8 cellular contexts compared by ENCODE assay signal in the genomic region with DNA sequence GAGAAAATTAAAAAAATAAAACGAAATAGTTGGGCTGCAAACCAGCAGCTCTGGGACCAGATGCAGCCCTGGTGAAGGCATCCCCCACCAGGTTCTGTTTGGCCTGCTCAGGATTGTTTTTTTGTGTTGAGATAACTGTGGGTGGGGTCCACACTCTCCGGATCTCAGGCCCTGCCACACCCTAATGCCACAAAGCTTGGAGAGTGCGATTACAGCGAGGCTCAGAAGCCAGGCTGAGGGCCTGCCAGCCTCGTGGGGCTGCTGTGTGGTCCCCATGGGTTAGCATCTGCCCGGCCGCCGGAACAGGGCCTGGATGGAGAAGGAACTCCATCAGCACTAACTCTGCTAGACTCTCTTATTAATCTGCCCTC.
DNase-seq lines count a peak whose midpoint lies in the region; ATAC-seq, FAIRE-seq and TF ChIP-seq lines count a peak whose summit lies in the region.
"Not testable (repeated sequence)": the region's sequence is repeated elsewhere in the genome, so short reads cannot be mapped to it uniquely, and the experiment has no call there.

No MANE protein-coding gene starts in this region.

- TF ChIP-seq EP300 in SK-N-SH (IDR thresholded peaks at IDR 0.05; ENCODE audit: borderline replicate concordance in 1 of 2, low read depth in 1 of 2, low read length in 1 of 2), result not testable (repeated sequence)

- H2AFZ ChIP-seq in SK-N-SH (ENCODE audit: low read depth); endothelial cell of umbilical vein (ENCODE audit: low read depth, low read length): not testable (repeated sequence)

- not testable (repeated sequence) for TF ChIP-seq POLR2A in endothelial cell of umbilical vein (IDR thresholded peaks at IDR 0.05; ENCODE audit: low read depth, low read length); heart left ventricle (IDR thresholded peaks at IDR 0.05)

- not testable (repeated sequence) for TF ChIP-seq CTCF in AG04450 (IDR thresholded peaks at IDR 0.05; ENCODE audit: low read depth, low read length); HL-60 (IDR thresholded peaks at IDR 0.05; ENCODE audit: insufficient read depth, low read length); SK-N-SH (IDR thresholded peaks at IDR 0.05); endothelial cell of umbilical vein (IDR thresholded peaks at IDR 0.05; ENCODE audit: extremely low read depth in 1 of 2, insufficient read depth in 1 of 2, low read depth in 1 of 2, low read length in 2 of 2); heart left ventricle (IDR thresholded peaks at IDR 0.05); natural killer cell (IDR thresholded peaks at IDR 0.05); upper lobe of right lung (IDR thresholded peaks at IDR 0.05)

- peaks cover 21% of the 10 kb centered on the region for H3K79me2 ChIP-seq in SK-N-SH (ENCODE audit: insufficient read depth)
- peaks cover 37% of the 10 kb centered on the region for H3K79me2 ChIP-seq in endothelial cell of umbilical vein (ENCODE audit: control insufficient read depth, insufficient read depth, low read length)

- intact Hi-C loops in endothelial cell of umbilical vein (cut with micrococcal nuclease); heart left ventricle (cut with DNase I); natural killer cell (cut with micrococcal nuclease); upper lobe of right lung (cut with DNase I): not testable (repeated sequence)

- not testable (repeated sequence) for H3K27me3 ChIP-seq in AG04450 (ENCODE audit: control insufficient read depth, insufficient read depth, low read length); HL-60 (ENCODE audit: insufficient read depth, poor library complexity, severe bottlenecking); SK-N-SH (ENCODE audit: insufficient read depth); endothelial cell of umbilical vein (ENCODE audit: control insufficient read depth in 2 of 2, insufficient read depth in 2 of 2, low read length in 2 of 2); heart left ventricle; upper lobe of right lung

- H3K4me1 Mint-ChIP-seq in activated naive CD4-positive, alpha-beta T cell treated with anti-CD3 and anti-CD28 coated beads, Interleukin-2, amount 50 U/mL, for 24 hours, result peaks cover 26% of the 10 kb centered on the region
- not testable (repeated sequence) for H3K4me1 Mint-ChIP-seq in natural killer cell

- H3K4me1 ChIP-seq in SK-N-SH (ENCODE audit: control insufficient read depth in 1 of 2, insufficient read depth in 2 of 2, low read depth in 1 of 2, low read length in 1 of 2), result not testable (repeated sequence)
- H3K4me1 ChIP-seq in endothelial cell of umbilical vein (ENCODE audit: control insufficient read depth, extremely low read depth, insufficient read depth, low read length) (peaks cover 25% of the 10 kb centered on the region), heart left ventricle (peaks cover 0 to 22% (median 7%) of the 10 kb centered on the region in 12 donors), upper lobe of right lung (peaks cover 11% of the 10 kb centered on the region)

- peaks cover 10% of the 10 kb centered on the region for H3K36me3 Mint-ChIP-seq in activated naive CD4-positive, alpha-beta T cell treated with anti-CD3 and anti-CD28 coated beads, Interleukin-2, amount 50 U/mL, for 24 hours
- not testable (repeated sequence) for H3K36me3 Mint-ChIP-seq in natural killer cell

- H3K4me3 ChIP-seq in AG04450 (ENCODE audit: low read depth, low read length) (peak overlapping the region; percentile 43), HL-60 (replicated peaks; ENCODE audit: insufficient read depth, low read length) (peak overlapping the region; percentile 21), heart left ventricle (peak overlapping the region in 4 of 12 donors; percentile 38 to 60 (median 40))
- H3K4me3 ChIP-seq in SK-N-SH (ENCODE audit: low read depth in 2 of 2, low read length in 1 of 2); endothelial cell of umbilical vein (replicated peaks in 1 of 3; ENCODE audit: insufficient read depth in 1 of 3, low read depth in 1 of 3, low read length in 3 of 3); upper lobe of right lung: not testable (repeated sequence)

- H3K9me2 ChIP-seq in SK-N-SH, result not testable (repeated sequence)

- DNase-seq in AG04450 (ENCODE audit: low read depth, low spot score); HL-60 (ENCODE audit: low read depth in 1 of 2, low spot score in 1 of 2); SK-N-SH; endothelial cell of umbilical vein (ENCODE audit: low read depth, low spot score); heart left ventricle; natural killer cell; upper lobe of right lung: not testable (repeated sequence)

- POLR2A ChIA-PET in AG04450 (lab: Yijun Ruan, JAX); SK-N-SH (lab: Yijun Ruan, JAX); endothelial cell of umbilical vein (lab: Charles Lee): not testable (repeated sequence)

- not testable (repeated sequence) for H3F3A ChIP-seq in SK-N-SH (replicated peaks; ENCODE audit: insufficient read depth)

- peak overlapping the region; percentile 39 for H3K4me3 Mint-ChIP-seq in activated naive CD4-positive, alpha-beta T cell treated with anti-CD3 and anti-CD28 coated beads, Interleukin-2, amount 50 U/mL, for 24 hours
- H3K4me3 Mint-ChIP-seq in natural killer cell, result not testable (repeated sequence)

- not testable (repeated sequence) for BruUV-seq in endothelial cell of umbilical vein (replicated peaks; lab: Mats Ljungman, UMichigan)

- not testable (repeated sequence) for TF ChIP-seq RAD21 in SK-N-SH (IDR thresholded peaks at IDR 0.05; ENCODE audit: low read length)

- not testable (repeated sequence) for H3K9ac ChIP-seq in SK-N-SH; endothelial cell of umbilical vein (replicated peaks; ENCODE audit: extremely low read depth, insufficient read depth, low read length)

- not testable (repeated sequence) for H3K27ac ChIP-seq in AG04450 (ENCODE audit: low read depth, low read length); HL-60 (replicated peaks); SK-N-SH (ENCODE audit: low read depth in 2 of 2, low read length in 1 of 2); endothelial cell of umbilical vein (ENCODE audit: insufficient read depth, low read depth, low read length); upper lobe of right lung
- H3K27ac ChIP-seq in heart left ventricle, result peak overlapping the region in 2 of 12 donors; percentile 48 to 59

- not testable (repeated sequence) for H3K36me3 ChIP-seq in SK-N-SH (replicated peaks in 1 of 2; ENCODE audit: control insufficient read depth in 1 of 2, insufficient read depth in 2 of 2, low read length in 1 of 2); endothelial cell of umbilical vein (ENCODE audit: control insufficient read depth in 2 of 2, extremely low read depth in 1 of 2, insufficient read depth in 2 of 2, low read length in 2 of 2); heart left ventricle; upper lobe of right lung

- CTCF ChIA-PET in AG04450 (lab: Charles Lee); SK-N-SH (lab: Yijun Ruan, JAX); endothelial cell of umbilical vein (lab: Charles Lee): not testable (repeated sequence)

- 20% methylated on average over 1 of the region's 8 CpGs for WGBS in SK-N-SH (ENCODE audit: low lambda C conversion rate)
- 35 to 60% methylated on average over 3 to 4 of the region's 8 CpGs; no CpG with 5 or more reads in 2 of the 4 donors for WGBS in heart left ventricle, 4 donors

- H3K9me3 Mint-ChIP-seq in activated naive CD4-positive, alpha-beta T cell treated with anti-CD3 and anti-CD28 coated beads, Interleukin-2, amount 50 U/mL, for 24 hours; natural killer cell: not testable (repeated sequence)

- FAIRE-seq in endothelial cell of umbilical vein (lab: Jason Lieb, UNC), result peak; percentile 35

- not testable (repeated sequence) for H3K9me3 ChIP-seq in AG04450 (ENCODE audit: control insufficient read depth, insufficient read depth, low read length); SK-N-SH; endothelial cell of umbilical vein (replicated peaks; ENCODE audit: control insufficient read depth, insufficient read depth, low read length); heart left ventricle; upper lobe of right lung

- dilution Hi-C loops in endothelial cell of umbilical vein (cut with MboI; ENCODE audit: extremely low pct_ligation_motif_present, low sequenced_read_pairs), result not testable (repeated sequence)

- H4K20me1 ChIP-seq in SK-N-SH (ENCODE audit: insufficient read depth), result peaks cover 25% of the 10 kb centered on the region
- H4K20me1 ChIP-seq in endothelial cell of umbilical vein (replicated peaks; ENCODE audit: control insufficient read depth, extremely low read depth, insufficient read depth, low read length), result not testable (repeated sequence)

- H3K4me2 ChIP-seq in SK-N-SH, result peak overlapping the region; percentile 24; the same call in 1 of the 2 replicates
- H3K4me2 ChIP-seq in endothelial cell of umbilical vein (ENCODE audit: insufficient read depth, low read length), result not testable (repeated sequence)

- H3K9me1 ChIP-seq in endothelial cell of umbilical vein (replicated peaks; ENCODE audit: control insufficient read depth, extremely low read depth, insufficient read depth, low read length), result not testable (repeated sequence)

- H3K27ac Mint-ChIP-seq in activated naive CD4-positive, alpha-beta T cell treated with anti-CD3 and anti-CD28 coated beads, Interleukin-2, amount 50 U/mL, for 24 hours; natural killer cell: not testable (repeated sequence)

- not testable (repeated sequence) for H3K27me3 Mint-ChIP-seq in activated naive CD4-positive, alpha-beta T cell treated with anti-CD3 and anti-CD28 coated beads, Interleukin-2, amount 50 U/mL, for 24 hours; natural killer cell (ENCODE audit: low read depth in 2 of 2)

- peak in 3 of 4 donors; percentile 8 to 25 (median 13) for ATAC-seq in heart left ventricle
- ATAC-seq in natural killer cell, result peak in 2 of 3 donors; percentile 12 to 14
- peak; percentile 3 for ATAC-seq in upper lobe of right lung
